In genomic region chr2:152407204-152407721, GRCh38 we compare ENCODE assay signal across 8 cellular contexts.
DNase-seq lines count a peak whose midpoint lies in the region; ATAC-seq, FAIRE-seq and TF ChIP-seq lines count a peak whose summit lies in the region.

No MANE protein-coding gene starts in this region.

- H3K4me1 ChIP-seq in RWPE2 (ENCODE audit: insufficient read depth, poor library complexity, severe bottlenecking), result peaks cover 53% of the 10 kb centered on the region

- DNase-seq in RWPE2 (ENCODE audit: low spot score), result no peak
- peak; percentile 46 for DNase-seq in epidermal melanocyte (ENCODE audit: insufficient read length, low spot score)
- DNase-seq in myocyte (ENCODE audit: low read depth), result peak; percentile 53
- DNase-seq in SIG-M5 (lab: John Stamatoyannopoulos, UW), result no peak
- no peak for DNase-seq in HuH-7 (ENCODE audit: low spot score)

- peak overlapping the region; percentile 12 for H3K27ac ChIP-seq in RWPE2 (ENCODE audit: poor library complexity, severe bottlenecking)

- TF ChIP-seq CTCF in RWPE2 (IDR thresholded peaks at IDR 0.05; ENCODE audit: poor library complexity, severe bottlenecking), result no peak

- ATAC-seq in GM18520 (IDR thresholded peaks at IDR 0.05; ENCODE audit: unreplicated experiment) (peak; percentile 84), HG02885 (IDR thresholded peaks at IDR 0.05; ENCODE audit: poor library complexity, unreplicated experiment) (peak; percentile 80), RWPE2 (ENCODE audit: low read depth) (peak; percentile 86)

- H3K9me3 ChIP-seq in RWPE2 (ENCODE audit: severe bottlenecking), result no peaks in the 10 kb centered on the region

- no peaks in the 10 kb centered on the region for H3K27me3 ChIP-seq in RWPE2 (ENCODE audit: insufficient read depth, poor library complexity, severe bottlenecking)

- H3K4me3 ChIP-seq in RWPE2 (ENCODE audit: severe bottlenecking), result no peak overlapping the region

- H3K36me3 ChIP-seq in RWPE2 (ENCODE audit: low read depth), result no peaks in the 10 kb centered on the region

- FAIRE-seq in A204.1 (lab: Jason Lieb, UNC), result peak; percentile 6

Comparison
In these comparisons a context has a peak if more than half of its experiments do, and no peak if none do; other contexts are left out.
1. DNase-seq: peak in epidermal melanocyte (single experiment) and myocyte (single experiment); none in RWPE2 (single experiment), SIG-M5 (single experiment) and HuH-7 (single experiment).
2. Peak in every context shown above with its lines, with median percentiles within 50 percentile points of each other: ATAC-seq.